ENCODE assay signal across 9 cellular contexts in genomic region chr17:16466407-16466806, GRCh38.
"Had no signal": no experiment of that assay in that cellular context is flagged by ENCODE, and none has a peak within 500 bp of the region (broad histone marks: within the 10 kb centered on the region; RNA-seq: fewer than 3 reads in every experiment).

No MANE protein-coding gene starts in this region.

- H3K36me3 ChIP-seq: prostate gland, upper lobe of right lung had no signal

- DNase-seq: activated CD4-positive, alpha-beta T cell treated with anti-CD3 and anti-CD28 coated beads for 36 hours; activated naive CD4-positive, alpha-beta T cell; islet precursor cell; upper lobe of right lung; WERI-Rb-1 had no signal

- H3K27ac ChIP-seq: left lung, prostate gland, upper lobe of right lung, WERI-Rb-1 had no signal

- H3K4me1 ChIP-seq: upper lobe of right lung had no signal

- H3K27me3 ChIP-seq: left lung, upper lobe of right lung had no signal

- ATAC-seq: SK-N-SH treated with all-trans-retinoic acid at 6 μM for 48 hours had no signal

- H3K4me3 ChIP-seq: left lung, prostate gland, skin epidermis, upper lobe of right lung had no signal

- H3K9me3 ChIP-seq: left lung, prostate gland, upper lobe of right lung had no signal
